1 cellular context compared by ENCODE assay signal in the genomic region with DNA sequence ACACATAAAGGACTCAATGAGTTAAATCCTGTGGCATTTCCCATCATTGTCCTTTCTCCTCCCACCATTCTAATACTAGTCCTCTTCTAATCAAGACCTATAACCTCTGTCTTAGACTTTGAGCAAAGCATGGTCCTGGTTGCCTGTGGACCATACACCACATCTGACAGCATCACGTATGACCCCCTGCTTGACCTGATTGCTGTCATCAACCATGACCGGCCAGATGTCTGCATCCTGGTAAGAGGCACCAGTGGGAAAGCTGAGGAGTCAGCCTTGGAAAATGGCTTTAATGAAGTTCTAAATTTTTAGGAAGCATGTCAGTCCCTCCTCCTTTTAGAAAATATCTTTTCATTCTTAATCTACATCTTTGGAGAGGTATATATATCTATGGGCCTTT.
TF ChIP-seq lines count a peak whose summit lies in the region.

No MANE protein-coding gene starts in this region.

TF ChIP-seq in IMR-90, 13 proteins besides CTCF, POLR2A, EP300 and RAD21:
- TF ChIP-seq, protein P1, sequence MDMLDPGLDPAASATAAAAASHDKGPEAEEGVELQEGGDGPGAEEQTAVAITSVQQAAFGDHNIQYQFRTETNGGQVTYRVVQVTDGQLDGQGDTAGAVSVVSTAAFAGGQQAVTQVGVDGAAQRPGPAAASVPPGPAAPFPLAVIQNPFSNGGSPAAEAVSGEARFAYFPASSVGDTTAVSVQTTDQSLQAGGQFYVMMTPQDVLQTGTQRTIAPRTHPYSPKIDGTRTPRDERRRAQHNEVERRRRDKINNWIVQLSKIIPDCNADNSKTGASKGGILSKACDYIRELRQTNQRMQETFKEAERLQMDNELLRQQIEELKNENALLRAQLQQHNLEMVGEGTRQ (IDR thresholded peaks at IDR 0.05; ENCODE audit: low read depth, low read length) = no peak
- TF ChIP-seq NFE2L2 (IDR thresholded peaks at IDR 0.05; ENCODE audit: low read depth, low read length) (no peak), FOS (IDR thresholded peaks at IDR 0.05; ENCODE audit: low read depth, low read length) (no peak), RCOR1 (IDR thresholded peaks at IDR 0.05; ENCODE audit: insufficient replicate concordance, low read length) (no peak), RFX5 (IDR thresholded peaks at IDR 0.05; ENCODE audit: low read depth, low read length) (no peak), CEBPB (IDR thresholded peaks at IDR 0.05; ENCODE audit: low read depth, low read length) (no peak), MXI1 (IDR thresholded peaks at IDR 0.05; ENCODE audit: borderline replicate concordance, low read depth, low read length) (no peak), BHLHE40 (IDR thresholded peaks at IDR 0.05; ENCODE audit: low read depth, low read length) (no peak), ELK1 (IDR thresholded peaks at IDR 0.05; ENCODE audit: borderline replicate concordance, low read depth, low read length) (no peak), CHD1 (IDR thresholded peaks at IDR 0.05; ENCODE audit: low read depth, low read length) (no peak), SMC3 (IDR thresholded peaks at IDR 0.05; ENCODE audit: low read depth, low read length) (no peak), MAZ (IDR thresholded peaks at IDR 0.05; ENCODE audit: borderline replicate concordance, low read depth, low read length) (no peak), MAFK (IDR thresholded peaks at IDR 0.05; ENCODE audit: low read depth, low read length) (no peak)
